ENCODE assay signal across 9 cellular contexts in the genomic region with DNA sequence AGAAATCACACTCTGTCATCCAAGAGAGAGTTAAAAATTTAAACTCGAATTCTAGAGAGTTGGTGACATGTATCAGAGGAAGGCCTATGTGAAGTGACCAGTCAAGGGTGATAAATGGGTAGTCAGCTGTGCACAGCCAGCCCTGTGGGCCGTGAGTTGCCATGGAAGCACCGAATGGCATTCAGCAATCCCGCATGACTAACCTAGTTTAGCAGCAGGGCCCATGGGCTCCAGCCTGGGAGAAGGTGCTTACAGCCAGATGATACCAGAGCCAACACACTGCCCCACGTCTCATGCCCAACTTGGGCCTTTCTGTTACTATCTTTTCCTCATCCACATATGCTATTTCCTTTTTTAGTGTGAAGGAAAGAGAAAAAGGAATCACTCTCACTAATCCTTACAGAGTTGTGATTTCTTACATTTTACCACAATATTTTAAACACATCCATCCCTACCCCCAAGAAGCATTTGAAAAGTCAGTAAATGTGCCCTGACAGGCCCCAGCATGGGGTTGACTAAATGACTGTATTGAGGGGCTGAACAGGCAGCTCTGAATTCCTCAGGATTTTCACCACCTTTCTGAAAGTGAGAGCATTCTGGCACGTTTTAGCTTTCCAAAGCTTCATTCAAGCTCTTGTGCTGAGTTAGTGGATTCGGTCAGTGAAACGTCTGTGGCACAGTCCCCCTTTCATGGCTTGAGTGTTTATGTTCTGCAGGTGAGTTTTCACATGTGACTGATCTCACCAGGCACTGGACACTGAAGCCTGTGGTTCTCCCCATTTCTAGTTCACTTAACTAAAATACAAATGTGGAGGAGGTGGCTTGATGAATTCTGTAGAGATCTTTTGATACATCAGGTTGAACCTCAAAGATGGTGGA.
DNase-seq lines count a peak whose midpoint lies in the region; ATAC-seq and TF ChIP-seq lines count a peak whose summit lies in the region.
"Had no signal": no experiment of that assay in that cellular context is flagged by ENCODE, and none has a peak within 500 bp of the region (broad histone marks: within the 10 kb centered on the region; RNA-seq: fewer than 3 reads in every experiment).

No MANE protein-coding gene starts in this region.

- H3K9me3 ChIP-seq in adrenal gland (replicated peaks in 1 of 3) = no peaks in the 10 kb centered on the region
- no peaks in the 10 kb centered on the region for H3K9me3 ChIP-seq in psoas muscle

- peaks cover 65 to 83% of the 10 kb centered on the region in 2 donors for H3K4me1 ChIP-seq in adrenal gland (replicated peaks in 1 of 2)
- H3K4me1 ChIP-seq in psoas muscle = peaks cover 99% of the 10 kb centered on the region

- no peaks in the 10 kb centered on the region for H3K27me3 ChIP-seq in adrenal gland
- no peaks in the 10 kb centered on the region for H3K27me3 ChIP-seq in psoas muscle (ENCODE audit: insufficient read depth in 3 of 3, low read length in 2 of 3)

- WGBS in adrenal gland, 4 donors = 24 to 34% (median 27%) methylated on average over 5 to 8 of the region's 8 CpGs
- 15 to 19% (median 16%) methylated on average over 8 of the region's 8 CpGs for WGBS in psoas muscle, 3 donors

- DNase-seq in NCI-H2081 (lab: John Stamatoyannopoulos, UW) (peak; percentile 13 to 79), NCI-H2081 treated with DMSO at 0.1 percent for 48 hours (lab: John Stamatoyannopoulos, UW) (no peak), HPDE6-E6E7 (ENCODE audit: extremely low spot score) (peak; percentile 75), adrenal gland (peak; percentile 80 to 90 (median 85)), left cardiac atrium (peak; percentile 75), psoas muscle (peak; percentile 80 to 90)
- DNase-seq in activated CD4-positive, CD25-positive, alpha-beta regulatory T cell treated with anti-CD3 and anti-CD28 coated beads, Interleukin-2, amount 50 U/mL, for 72 hours = no peak
- DNase-seq: CD4-positive, CD25-positive, alpha-beta regulatory T cell had no signal

- peak in 1 of 2 donors; percentile 51 for TF ChIP-seq POLR2A in adrenal gland (IDR thresholded peaks at IDR 0.05)

- H3K27ac ChIP-seq in adrenal gland (peak overlapping the region in 3 of 5 donors; percentile 58 to 80 (median 70)), psoas muscle (peak overlapping the region; percentile 91)

- no peaks in the 10 kb centered on the region for H3K36me3 ChIP-seq in adrenal gland (replicated peaks in 1 of 2)
- no peaks in the 10 kb centered on the region for H3K36me3 ChIP-seq in psoas muscle (ENCODE audit: insufficient read depth in 1 of 2, low read depth in 1 of 2)

- intact Hi-C loops in adrenal gland (cut with DNase I) = no loop called here
- intact Hi-C loops in left cardiac atrium (cut with DNase I) = no loop called here
- intact Hi-C loops in psoas muscle (cut with DNase I) = loop anchor here in 1 of 2 donors (5.0 kb wide), 1 partner anchor 38 kb away; no protein-coding TSS in a partner anchor

- H3K4me3 ChIP-seq in adrenal gland (no peak overlapping the region), psoas muscle (no peak overlapping the region)

- TF ChIP-seq CTCF in adrenal gland (IDR thresholded peaks at IDR 0.05) (no peak), psoas muscle (IDR thresholded peaks at IDR 0.05) (no peak)

- ATAC-seq in left cardiac atrium (peak; percentile 87 to 90), psoas muscle (peak; percentile 87 to 98 (median 90)), HG02885 (IDR thresholded peaks at IDR 0.05; ENCODE audit: poor library complexity, unreplicated experiment) (no peak)

Comparison
In these comparisons a context has a peak if more than half of its experiments do, and no peak if none do; other contexts are left out.
1. DNase-seq: peak in NCI-H2081 (2 of 2), HPDE6-E6E7 (single experiment), adrenal gland (7 of 7), left cardiac atrium (single experiment) and psoas muscle (2 of 2); none in NCI-H2081 treated with DMSO at 0.1 percent for 48 hours (single experiment) and activated CD4-positive, CD25-positive, alpha-beta regulatory T cell treated with anti-CD3 and anti-CD28 coated beads, Interleukin-2, amount 50 U/mL, for 72 hours (single experiment).